2 cellular contexts compared by ENCODE assay signal in genomic region chr3:183582161-183582560, GRCh38.
TF ChIP-seq lines count a peak whose summit lies in the region.

No MANE protein-coding gene starts in this region.

TF ChIP-seq in liver, 16 proteins besides CTCF, POLR2A, EP300 and RAD21:
- TF ChIP-seq EGR1 (IDR thresholded peaks at IDR 0.05; ENCODE audit: low read depth in 2 of 2): no peak
- TF ChIP-seq, protein P1, sequence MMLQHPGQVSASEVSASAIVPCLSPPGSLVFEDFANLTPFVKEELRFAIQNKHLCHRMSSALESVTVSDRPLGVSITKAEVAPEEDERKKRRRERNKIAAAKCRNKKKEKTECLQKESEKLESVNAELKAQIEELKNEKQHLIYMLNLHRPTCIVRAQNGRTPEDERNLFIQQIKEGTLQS (IDR thresholded peaks at IDR 0.05): no peak
- peak in 1 of 2 donors; percentile 43 for TF ChIP-seq RXRA (IDR thresholded peaks at IDR 0.05)
- peak; percentile 33 to 44 for TF ChIP-seq HNF4A (conservative IDR thresholded peaks at IDR 0.05)
- no peak for TF ChIP-seq NR2F2 (IDR thresholded peaks at IDR 0.05)

TF ChIP-seq in HepG2, 621 proteins besides CTCF, POLR2A, EP300 and RAD21:
- TF ChIP-seq, protein P2, sequence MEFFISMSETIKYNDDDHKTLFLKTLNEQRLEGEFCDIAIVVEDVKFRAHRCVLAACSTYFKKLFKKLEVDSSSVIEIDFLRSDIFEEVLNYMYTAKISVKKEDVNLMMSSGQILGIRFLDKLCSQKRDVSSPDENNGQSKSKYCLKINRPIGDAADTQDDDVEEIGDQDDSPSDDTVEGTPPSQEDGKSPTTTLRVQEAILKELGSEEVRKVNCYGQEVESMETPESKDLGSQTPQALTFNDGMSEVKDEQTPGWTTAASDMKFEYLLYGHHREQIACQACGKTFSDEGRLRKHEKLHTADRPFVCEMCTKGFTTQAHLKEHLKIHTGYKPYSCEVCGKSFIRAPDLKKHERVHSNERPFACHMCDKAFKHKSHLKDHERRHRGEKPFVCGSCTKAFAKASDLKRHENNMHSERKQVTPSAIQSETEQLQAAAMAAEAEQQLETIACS (CRISPR knock-in tag; IDR thresholded peaks at IDR 0.05): no peak
- TF ChIP-seq TCF12 (IDR thresholded peaks at IDR 0.05) (no peak), TCF12 (CRISPR knock-in tag; IDR thresholded peaks at IDR 0.05) (no peak), ZNF615 (CRISPR knock-in tag; IDR thresholded peaks at IDR 0.05; ENCODE audit: borderline replicate concordance) (no peak), E2F2 (CRISPR knock-in tag; IDR thresholded peaks at IDR 0.05; ENCODE audit: borderline replicate concordance) (no peak)
